18 cellular contexts compared by ENCODE assay signal in the genomic region with DNA sequence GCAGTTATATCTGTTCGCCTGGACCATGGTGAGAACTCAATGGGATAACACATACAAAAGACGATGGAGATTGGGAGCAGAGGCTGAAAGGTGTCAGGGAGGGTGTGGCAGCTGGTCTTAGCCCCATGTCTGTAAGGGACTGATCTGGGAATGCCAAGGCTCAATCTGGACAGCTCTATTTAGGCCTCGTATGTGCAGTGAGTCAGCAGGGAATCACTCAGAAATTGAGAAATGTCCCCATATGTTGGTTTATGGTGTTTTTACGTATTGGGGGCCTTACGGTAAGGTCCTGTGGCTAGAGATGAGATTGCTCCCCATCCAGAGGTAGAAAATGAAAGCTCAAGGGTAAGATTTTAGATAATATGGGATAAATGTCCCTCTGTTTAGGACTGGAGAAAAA.
A peak's percentile ranks its signal among the peaks of the same experiment; 100 is the strongest.
DNase-seq lines count a peak whose midpoint lies in the region; ATAC-seq and TF ChIP-seq lines count a peak whose summit lies in the region.
"Had no signal": no experiment of that assay in that cellular context is flagged by ENCODE, and none has a peak within 500 bp of the region (broad histone marks: within the 10 kb centered on the region; RNA-seq: fewer than 3 reads in every experiment).

No MANE protein-coding gene starts in this region.

- peaks cover 3% of the 10 kb centered on the region for H3K27me3 Mint-ChIP-seq in GM23338 (ENCODE audit: insufficient read depth, low read depth, poor library complexity)

- DNase-seq in GM23338 (ENCODE audit: low spot score) (no peak), RWPE2 (ENCODE audit: low spot score) (no peak), fibroblast of gingiva (ENCODE audit: low read depth) (peak; percentile 17), skeletal muscle cell (ENCODE audit: low read depth) (peak; percentile 27), UCSD-AML1 (lab: John Stamatoyannopoulos, UW; ENCODE audit: unreplicated experiment) (no peak), T-helper 1 cell (no peak)
- DNase-seq in activated CD4-positive, alpha-beta T cell treated with anti-CD3 and anti-CD28 coated beads, Interleukin-2, amount 50 U/mL, for 4 hours, result no peak
- DNase-seq: ACHN; Calu3; CD4-positive, alpha-beta T cell; GDM1; NCI-H146; NCI-H2081 treated with DMSO at 0.1 percent for 48 hours; NCI-H226; NCI-H526 treated with DMSO at 0.1 percent for 48 hours; NK-92 treated with Interleukin-12 subunit alpha and Interleukin-12 subunit beta, amount 100 ng/mL, for 24 hours; OCI-M1 had no signal

- no peaks in the 10 kb centered on the region for H3K9me3 ChIP-seq in RWPE2 (ENCODE audit: severe bottlenecking)

- no peak overlapping the region for H2AFZ ChIP-seq in GM23338

- ATAC-seq in GM23338 (no peak), RWPE2 (ENCODE audit: low read depth) (peak; percentile 49; the same call in 2 of the 3 replicates)

- H3K9me3 Mint-ChIP-seq in GM23338, result no peaks in the 10 kb centered on the region
- H3K9me3 Mint-ChIP-seq: CD4-positive, alpha-beta T cell had no signal

- no peak overlapping the region for H3K4me3 ChIP-seq in GM23338
- no peak overlapping the region for H3K4me3 ChIP-seq in RWPE2 (ENCODE audit: severe bottlenecking)
- H3K4me3 ChIP-seq in skeletal muscle cell (ENCODE audit: low read depth, low read length), result no peak overlapping the region

- no peak overlapping the region for H3K4me3 Mint-ChIP-seq in GM23338
- H3K4me3 Mint-ChIP-seq: B cell; CD4-positive, alpha-beta T cell had no signal

- H3K4me1 ChIP-seq in GM23338 (ENCODE audit: insufficient read depth) (peaks cover 17% of the 10 kb centered on the region), RWPE2 (ENCODE audit: insufficient read depth, poor library complexity, severe bottlenecking) (no peaks in the 10 kb centered on the region)

- TF ChIP-seq CTCF in GM23338 (conservative IDR thresholded peaks at IDR 0.05; ENCODE audit: low read depth in 2 of 2), result no peak
- no peak for TF ChIP-seq CTCF in RWPE2 (IDR thresholded peaks at IDR 0.05; ENCODE audit: poor library complexity, severe bottlenecking)

- peak overlapping the region; percentile 18; the same call in 1 of the 2 replicates for H3K27ac Mint-ChIP-seq in GM23338
- H3K27ac Mint-ChIP-seq: B cell; CD4-positive, alpha-beta T cell had no signal

- no peaks in the 10 kb centered on the region for H3K36me3 ChIP-seq in GM23338 (ENCODE audit: insufficient read depth)
- H3K36me3 ChIP-seq in RWPE2 (ENCODE audit: low read depth), result no peaks in the 10 kb centered on the region

- no peaks in the 10 kb centered on the region for H3K9me2 ChIP-seq in GM23338 (ENCODE audit: insufficient read depth)

- H3F3A ChIP-seq in GM23338 (replicated peaks; ENCODE audit: low read depth), result no peaks in the 10 kb centered on the region

- H3K27ac ChIP-seq in GM23338 (ENCODE audit: low read depth), result no peak overlapping the region
- no peak overlapping the region for H3K27ac ChIP-seq in RWPE2 (ENCODE audit: poor library complexity, severe bottlenecking)

- H3K27me3 ChIP-seq in GM23338 (ENCODE audit: insufficient read depth), result no peaks in the 10 kb centered on the region
- no peaks in the 10 kb centered on the region for H3K27me3 ChIP-seq in RWPE2 (ENCODE audit: insufficient read depth, poor library complexity, severe bottlenecking)

- H3K79me2 ChIP-seq in GM23338 (replicated peaks; ENCODE audit: insufficient read depth), result no peaks in the 10 kb centered on the region

- H3K4me2 ChIP-seq in GM23338, result no peak overlapping the region

- H3K36me3 Mint-ChIP-seq in GM23338 (ENCODE audit: low read depth), result no peaks in the 10 kb centered on the region

- peaks cover 18% of the 10 kb centered on the region for H3K4me1 Mint-ChIP-seq in GM23338
- H3K4me1 Mint-ChIP-seq: B cell had no signal

- H4K20me1 ChIP-seq in GM23338 (replicated peaks; ENCODE audit: insufficient read depth), result no peaks in the 10 kb centered on the region

TF ChIP-seq in GM23338, 12 proteins besides CTCF, POLR2A, EP300 and RAD21:
- TF ChIP-seq, protein P1, sequence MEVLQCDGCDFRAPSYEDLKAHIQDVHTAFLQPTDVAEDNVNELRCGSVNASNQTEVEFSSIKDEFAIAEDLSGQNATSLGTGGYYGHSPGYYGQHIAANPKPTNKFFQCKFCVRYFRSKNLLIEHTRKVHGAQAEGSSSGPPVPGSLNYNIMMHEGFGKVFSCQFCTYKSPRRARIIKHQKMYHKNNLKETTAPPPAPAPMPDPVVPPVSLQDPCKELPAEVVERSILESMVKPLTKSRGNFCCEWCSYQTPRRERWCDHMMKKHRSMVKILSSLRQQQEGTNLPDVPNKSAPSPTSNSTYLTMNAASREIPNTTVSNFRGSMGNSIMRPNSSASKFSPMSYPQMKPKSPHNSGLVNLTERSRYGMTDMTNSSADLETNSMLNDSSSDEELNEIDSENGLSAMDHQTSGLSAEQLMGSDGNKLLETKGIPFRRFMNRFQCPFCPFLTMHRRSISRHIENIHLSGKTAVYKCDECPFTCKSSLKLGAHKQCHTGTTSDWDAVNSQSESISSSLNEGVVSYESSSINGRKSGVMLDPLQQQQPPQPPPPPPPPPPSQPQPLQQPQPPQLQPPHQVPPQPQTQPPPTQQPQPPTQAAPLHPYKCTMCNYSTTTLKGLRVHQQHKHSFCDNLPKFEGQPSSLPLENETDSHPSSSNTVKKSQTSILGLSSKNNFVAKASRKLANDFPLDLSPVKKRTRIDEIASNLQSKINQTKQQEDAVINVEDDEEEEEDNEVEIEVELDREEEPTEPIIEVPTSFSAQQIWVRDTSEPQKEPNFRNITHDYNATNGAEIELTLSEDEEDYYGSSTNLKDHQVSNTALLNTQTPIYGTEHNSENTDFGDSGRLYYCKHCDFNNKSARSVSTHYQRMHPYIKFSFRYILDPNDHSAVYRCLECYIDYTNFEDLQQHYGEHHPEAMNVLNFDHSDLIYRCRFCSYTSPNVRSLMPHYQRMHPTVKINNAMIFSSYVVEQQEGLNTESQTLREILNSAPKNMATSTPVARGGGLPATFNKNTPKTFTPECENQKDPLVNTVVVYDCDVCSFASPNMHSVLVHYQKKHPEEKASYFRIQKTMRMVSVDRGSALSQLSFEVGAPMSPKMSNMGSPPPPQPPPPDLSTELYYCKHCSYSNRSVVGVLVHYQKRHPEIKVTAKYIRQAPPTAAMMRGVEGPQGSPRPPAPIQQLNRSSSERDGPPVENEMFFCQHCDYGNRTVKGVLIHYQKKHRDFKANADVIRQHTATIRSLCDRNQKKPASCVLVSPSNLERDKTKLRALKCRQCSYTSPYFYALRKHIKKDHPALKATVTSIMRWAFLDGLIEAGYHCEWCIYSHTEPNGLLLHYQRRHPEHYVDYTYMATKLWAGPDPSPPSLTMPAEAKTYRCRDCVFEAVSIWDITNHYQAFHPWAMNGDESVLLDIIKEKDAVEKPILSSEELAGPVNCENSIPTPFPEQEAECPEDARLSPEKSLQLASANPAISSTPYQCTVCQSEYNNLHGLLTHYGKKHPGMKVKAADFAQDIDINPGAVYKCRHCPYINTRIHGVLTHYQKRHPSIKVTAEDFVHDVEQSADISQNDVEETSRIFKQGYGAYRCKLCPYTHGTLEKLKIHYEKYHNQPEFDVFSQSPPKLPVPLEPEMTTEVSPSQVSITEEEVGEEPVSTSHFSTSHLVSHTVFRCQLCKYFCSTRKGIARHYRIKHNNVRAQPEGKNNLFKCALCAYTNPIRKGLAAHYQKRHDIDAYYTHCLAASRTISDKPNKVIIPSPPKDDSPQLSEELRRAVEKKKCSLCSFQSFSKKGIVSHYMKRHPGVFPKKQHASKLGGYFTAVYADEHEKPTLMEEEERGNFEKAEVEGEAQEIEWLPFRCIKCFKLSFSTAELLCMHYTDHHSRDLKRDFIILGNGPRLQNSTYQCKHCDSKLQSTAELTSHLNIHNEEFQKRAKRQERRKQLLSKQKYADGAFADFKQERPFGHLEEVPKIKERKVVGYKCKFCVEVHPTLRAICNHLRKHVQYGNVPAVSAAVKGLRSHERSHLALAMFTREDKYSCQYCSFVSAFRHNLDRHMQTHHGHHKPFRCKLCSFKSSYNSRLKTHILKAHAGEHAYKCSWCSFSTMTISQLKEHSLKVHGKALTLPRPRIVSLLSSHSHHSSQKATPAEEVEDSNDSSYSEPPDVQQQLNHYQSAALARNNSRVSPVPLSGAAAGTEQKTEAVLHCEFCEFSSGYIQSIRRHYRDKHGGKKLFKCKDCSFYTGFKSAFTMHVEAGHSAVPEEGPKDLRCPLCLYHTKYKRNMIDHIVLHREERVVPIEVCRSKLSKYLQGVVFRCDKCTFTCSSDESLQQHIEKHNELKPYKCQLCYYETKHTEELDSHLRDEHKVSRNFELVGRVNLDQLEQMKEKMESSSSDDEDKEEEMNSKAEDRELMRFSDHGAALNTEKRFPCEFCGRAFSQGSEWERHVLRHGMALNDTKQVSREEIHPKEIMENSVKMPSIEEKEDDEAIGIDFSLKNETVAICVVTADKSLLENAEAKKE (CRISPR knock-in tag; IDR thresholded peaks at IDR 0.05), result no peak
- TF ChIP-seq POLR2AphosphoS5 (IDR thresholded peaks at IDR 0.05; ENCODE audit: low read depth), result no peak
- TF ChIP-seq CREB1 (CRISPR knock-in tag; IDR thresholded peaks at IDR 0.05; ENCODE audit: low read depth), result no peak
- TF ChIP-seq NANOG (IDR thresholded peaks at IDR 0.05; ENCODE audit: borderline replicate concordance), result no peak
- TF ChIP-seq, protein P2, sequence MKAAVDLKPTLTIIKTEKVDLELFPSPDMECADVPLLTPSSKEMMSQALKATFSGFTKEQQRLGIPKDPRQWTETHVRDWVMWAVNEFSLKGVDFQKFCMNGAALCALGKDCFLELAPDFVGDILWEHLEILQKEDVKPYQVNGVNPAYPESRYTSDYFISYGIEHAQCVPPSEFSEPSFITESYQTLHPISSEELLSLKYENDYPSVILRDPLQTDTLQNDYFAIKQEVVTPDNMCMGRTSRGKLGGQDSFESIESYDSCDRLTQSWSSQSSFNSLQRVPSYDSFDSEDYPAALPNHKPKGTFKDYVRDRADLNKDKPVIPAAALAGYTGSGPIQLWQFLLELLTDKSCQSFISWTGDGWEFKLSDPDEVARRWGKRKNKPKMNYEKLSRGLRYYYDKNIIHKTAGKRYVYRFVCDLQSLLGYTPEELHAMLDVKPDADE (IDR thresholded peaks at IDR 0.05), result no peak
- TF ChIP-seq ZNF114 (CRISPR knock-in tag; IDR thresholded peaks at IDR 0.05), result no peak

Comparison
In these comparisons a context has a peak if more than half of its experiments do, and no peak if none do; other contexts are left out.
1. DNase-seq: peak in fibroblast of gingiva (single experiment) and skeletal muscle cell (single experiment); none in GM23338 (single experiment), RWPE2 (single experiment), activated CD4-positive, alpha-beta T cell treated with anti-CD3 and anti-CD28 coated beads, Interleukin-2, amount 50 U/mL, for 4 hours (0 of 2), UCSD-AML1 (single experiment) and T-helper 1 cell (0 of 5).